ENCODE assay signal across 15 cellular contexts in genomic region chr13:71712988-71713653, GRCh38.
DNase-seq lines count a peak whose midpoint lies in the region; ATAC-seq, FAIRE-seq and TF ChIP-seq lines count a peak whose summit lies in the region.
"Had no signal": no experiment of that assay in that cellular context is flagged by ENCODE, and none has a peak within 500 bp of the region (broad histone marks: within the 10 kb centered on the region; RNA-seq: fewer than 3 reads in every experiment).

No MANE protein-coding gene starts in this region.

- TF ChIP-seq CTCF in NB4 (IDR thresholded peaks at IDR 0.05; ENCODE audit: low read depth, low read length) (no peak), nephron progenitor cell (IDR thresholded peaks at IDR 0.05) (no peak)

- H3K36me3 Mint-ChIP-seq in nephron progenitor cell (ENCODE audit: low read depth) = peaks cover 19% of the 10 kb centered on the region

- H3K27me3 ChIP-seq in H7 (ENCODE audit: control insufficient read depth, insufficient read depth, low read length) = no peaks in the 10 kb centered on the region
- H3K27me3 ChIP-seq: stomach had no signal

- TF ChIP-seq POLR2A in NB4 (IDR thresholded peaks at IDR 0.05; ENCODE audit: extremely low read depth, insufficient read length) = no peak

- no peak overlapping the region for H3K4me3 ChIP-seq in H7 (ENCODE audit: insufficient read depth, low read depth, low read length)
- H3K4me3 ChIP-seq in NB4 (ENCODE audit: low read depth, low read length) = no peak overlapping the region
- H3K4me3 ChIP-seq: stomach had no signal

- H3K9me3 Mint-ChIP-seq in nephron progenitor cell = peaks cover 15% of the 10 kb centered on the region
- H3K9me3 Mint-ChIP-seq: activated T-cell treated with anti-CD3 and anti-CD28 coated beads, Interleukin-2, amount 50 U/mL, for 72 hours; CD4-positive, alpha-beta T cell; central memory CD8-positive, alpha-beta T cell had no signal

- peak overlapping the region; percentile 78 for H3K4me3 Mint-ChIP-seq in nephron progenitor cell
- H3K4me3 Mint-ChIP-seq: activated B cell treated with CpG ODN at 0.5 μM for 24 hours; activated T-cell treated with anti-CD3 and anti-CD28 coated beads, Interleukin-2, amount 50 U/mL, for 72 hours; CD4-positive, alpha-beta T cell; central memory CD8-positive, alpha-beta T cell had no signal

- no peak for FAIRE-seq in RCC 7860 (lab: Jason Lieb, UNC)

- H3K4me1 Mint-ChIP-seq in nephron progenitor cell = peaks cover 38% of the 10 kb centered on the region
- H3K4me1 Mint-ChIP-seq: activated B cell treated with CpG ODN at 0.5 μM for 24 hours; central memory CD8-positive, alpha-beta T cell had no signal

- no peak for ATAC-seq in GM21529 (IDR thresholded peaks at IDR 0.05; ENCODE audit: unreplicated experiment)
- ATAC-seq: activated T-cell treated with anti-CD3 and anti-CD28 coated beads, Interleukin-2, amount 50 U/mL, for 72 hours; left lobe of liver had no signal

- DNase-seq in H7 (peak; percentile 13), NB4 (ENCODE audit: low read depth) (peak; percentile 42), dermis blood vessel endothelial cell (peak; percentile 73), nephron progenitor cell (peak; percentile 60), anterior cingulate cortex (lab: John Stamatoyannopoulos, UW) (no peak), cortex of kidney (lab: John Stamatoyannopoulos, UW) (no peak), RCC 7860 (ENCODE audit: low spot score) (no peak)
- DNase-seq: activated B cell treated with CpG ODN at 0.5 μM for 24 hours; activated T-cell treated with anti-CD3 and anti-CD28 coated beads, Interleukin-2, amount 50 U/mL, for 72 hours; CD4-positive, alpha-beta T cell; posterior cingulate gyrus; stomach had no signal

- peak overlapping the region; percentile 100 for H3K27ac Mint-ChIP-seq in nephron progenitor cell
- H3K27ac Mint-ChIP-seq: activated B cell treated with CpG ODN at 0.5 μM for 24 hours; activated T-cell treated with anti-CD3 and anti-CD28 coated beads, Interleukin-2, amount 50 U/mL, for 72 hours; CD4-positive, alpha-beta T cell had no signal

- no peaks in the 10 kb centered on the region for H3K36me3 ChIP-seq in H7 (replicated peaks; ENCODE audit: control insufficient read depth, insufficient read depth, low read length)
- H3K36me3 ChIP-seq: stomach had no signal

- H3K27me3 Mint-ChIP-seq in nephron progenitor cell (ENCODE audit: low read depth, poor library complexity) = no peaks in the 10 kb centered on the region
- H3K27me3 Mint-ChIP-seq: activated B cell treated with CpG ODN at 0.5 μM for 24 hours; CD4-positive, alpha-beta T cell; central memory CD8-positive, alpha-beta T cell had no signal

Comparison
In these comparisons a context has a peak if more than half of its experiments do, and no peak if none do; other contexts are left out.
1. DNase-seq: peak in H7 (single experiment), NB4 (single experiment), dermis blood vessel endothelial cell (single experiment) and nephron progenitor cell (single experiment); none in anterior cingulate cortex (0 of 58), cortex of kidney (single experiment) and RCC 7860 (single experiment).